Comparison of ENCODE assay signal across 2 cellular contexts in the genomic region with DNA sequence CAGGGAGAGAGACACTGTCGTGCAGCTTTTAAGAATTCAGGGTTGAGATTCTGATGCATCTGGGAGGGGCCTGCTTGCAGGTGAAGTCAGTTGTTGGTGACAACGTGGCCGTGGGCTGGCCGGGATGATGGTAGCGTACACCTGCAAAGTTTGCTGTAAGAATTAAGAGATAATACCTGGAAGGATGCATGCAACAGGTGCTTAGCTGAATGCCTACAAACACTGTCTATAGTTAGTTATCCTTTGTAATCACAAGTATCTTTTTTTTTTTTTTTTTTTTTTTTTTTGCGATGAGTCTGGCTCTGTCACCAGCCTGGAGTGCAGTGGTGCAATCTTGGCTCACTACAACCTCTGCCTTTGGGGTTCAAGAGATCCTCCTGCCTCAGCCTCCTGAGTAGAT.
TF ChIP-seq lines count a peak whose summit lies in the region.

No MANE protein-coding gene starts in this region.

TF ChIP-seq in GM23338, 12 proteins besides CTCF, POLR2A, EP300 and RAD21 (continued from another document):
- TF ChIP-seq, protein P1, sequence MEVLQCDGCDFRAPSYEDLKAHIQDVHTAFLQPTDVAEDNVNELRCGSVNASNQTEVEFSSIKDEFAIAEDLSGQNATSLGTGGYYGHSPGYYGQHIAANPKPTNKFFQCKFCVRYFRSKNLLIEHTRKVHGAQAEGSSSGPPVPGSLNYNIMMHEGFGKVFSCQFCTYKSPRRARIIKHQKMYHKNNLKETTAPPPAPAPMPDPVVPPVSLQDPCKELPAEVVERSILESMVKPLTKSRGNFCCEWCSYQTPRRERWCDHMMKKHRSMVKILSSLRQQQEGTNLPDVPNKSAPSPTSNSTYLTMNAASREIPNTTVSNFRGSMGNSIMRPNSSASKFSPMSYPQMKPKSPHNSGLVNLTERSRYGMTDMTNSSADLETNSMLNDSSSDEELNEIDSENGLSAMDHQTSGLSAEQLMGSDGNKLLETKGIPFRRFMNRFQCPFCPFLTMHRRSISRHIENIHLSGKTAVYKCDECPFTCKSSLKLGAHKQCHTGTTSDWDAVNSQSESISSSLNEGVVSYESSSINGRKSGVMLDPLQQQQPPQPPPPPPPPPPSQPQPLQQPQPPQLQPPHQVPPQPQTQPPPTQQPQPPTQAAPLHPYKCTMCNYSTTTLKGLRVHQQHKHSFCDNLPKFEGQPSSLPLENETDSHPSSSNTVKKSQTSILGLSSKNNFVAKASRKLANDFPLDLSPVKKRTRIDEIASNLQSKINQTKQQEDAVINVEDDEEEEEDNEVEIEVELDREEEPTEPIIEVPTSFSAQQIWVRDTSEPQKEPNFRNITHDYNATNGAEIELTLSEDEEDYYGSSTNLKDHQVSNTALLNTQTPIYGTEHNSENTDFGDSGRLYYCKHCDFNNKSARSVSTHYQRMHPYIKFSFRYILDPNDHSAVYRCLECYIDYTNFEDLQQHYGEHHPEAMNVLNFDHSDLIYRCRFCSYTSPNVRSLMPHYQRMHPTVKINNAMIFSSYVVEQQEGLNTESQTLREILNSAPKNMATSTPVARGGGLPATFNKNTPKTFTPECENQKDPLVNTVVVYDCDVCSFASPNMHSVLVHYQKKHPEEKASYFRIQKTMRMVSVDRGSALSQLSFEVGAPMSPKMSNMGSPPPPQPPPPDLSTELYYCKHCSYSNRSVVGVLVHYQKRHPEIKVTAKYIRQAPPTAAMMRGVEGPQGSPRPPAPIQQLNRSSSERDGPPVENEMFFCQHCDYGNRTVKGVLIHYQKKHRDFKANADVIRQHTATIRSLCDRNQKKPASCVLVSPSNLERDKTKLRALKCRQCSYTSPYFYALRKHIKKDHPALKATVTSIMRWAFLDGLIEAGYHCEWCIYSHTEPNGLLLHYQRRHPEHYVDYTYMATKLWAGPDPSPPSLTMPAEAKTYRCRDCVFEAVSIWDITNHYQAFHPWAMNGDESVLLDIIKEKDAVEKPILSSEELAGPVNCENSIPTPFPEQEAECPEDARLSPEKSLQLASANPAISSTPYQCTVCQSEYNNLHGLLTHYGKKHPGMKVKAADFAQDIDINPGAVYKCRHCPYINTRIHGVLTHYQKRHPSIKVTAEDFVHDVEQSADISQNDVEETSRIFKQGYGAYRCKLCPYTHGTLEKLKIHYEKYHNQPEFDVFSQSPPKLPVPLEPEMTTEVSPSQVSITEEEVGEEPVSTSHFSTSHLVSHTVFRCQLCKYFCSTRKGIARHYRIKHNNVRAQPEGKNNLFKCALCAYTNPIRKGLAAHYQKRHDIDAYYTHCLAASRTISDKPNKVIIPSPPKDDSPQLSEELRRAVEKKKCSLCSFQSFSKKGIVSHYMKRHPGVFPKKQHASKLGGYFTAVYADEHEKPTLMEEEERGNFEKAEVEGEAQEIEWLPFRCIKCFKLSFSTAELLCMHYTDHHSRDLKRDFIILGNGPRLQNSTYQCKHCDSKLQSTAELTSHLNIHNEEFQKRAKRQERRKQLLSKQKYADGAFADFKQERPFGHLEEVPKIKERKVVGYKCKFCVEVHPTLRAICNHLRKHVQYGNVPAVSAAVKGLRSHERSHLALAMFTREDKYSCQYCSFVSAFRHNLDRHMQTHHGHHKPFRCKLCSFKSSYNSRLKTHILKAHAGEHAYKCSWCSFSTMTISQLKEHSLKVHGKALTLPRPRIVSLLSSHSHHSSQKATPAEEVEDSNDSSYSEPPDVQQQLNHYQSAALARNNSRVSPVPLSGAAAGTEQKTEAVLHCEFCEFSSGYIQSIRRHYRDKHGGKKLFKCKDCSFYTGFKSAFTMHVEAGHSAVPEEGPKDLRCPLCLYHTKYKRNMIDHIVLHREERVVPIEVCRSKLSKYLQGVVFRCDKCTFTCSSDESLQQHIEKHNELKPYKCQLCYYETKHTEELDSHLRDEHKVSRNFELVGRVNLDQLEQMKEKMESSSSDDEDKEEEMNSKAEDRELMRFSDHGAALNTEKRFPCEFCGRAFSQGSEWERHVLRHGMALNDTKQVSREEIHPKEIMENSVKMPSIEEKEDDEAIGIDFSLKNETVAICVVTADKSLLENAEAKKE (CRISPR knock-in tag; IDR thresholded peaks at IDR 0.05): no peak
- no peak for TF ChIP-seq ZNF331 (CRISPR knock-in tag; IDR thresholded peaks at IDR 0.05; ENCODE audit: low read depth)
- no peak for TF ChIP-seq JUNB (IDR thresholded peaks at IDR 0.05; ENCODE audit: unreplicated experiment)
- no peak for TF ChIP-seq ZNF114 (CRISPR knock-in tag; IDR thresholded peaks at IDR 0.05)
- TF ChIP-seq, protein P2, sequence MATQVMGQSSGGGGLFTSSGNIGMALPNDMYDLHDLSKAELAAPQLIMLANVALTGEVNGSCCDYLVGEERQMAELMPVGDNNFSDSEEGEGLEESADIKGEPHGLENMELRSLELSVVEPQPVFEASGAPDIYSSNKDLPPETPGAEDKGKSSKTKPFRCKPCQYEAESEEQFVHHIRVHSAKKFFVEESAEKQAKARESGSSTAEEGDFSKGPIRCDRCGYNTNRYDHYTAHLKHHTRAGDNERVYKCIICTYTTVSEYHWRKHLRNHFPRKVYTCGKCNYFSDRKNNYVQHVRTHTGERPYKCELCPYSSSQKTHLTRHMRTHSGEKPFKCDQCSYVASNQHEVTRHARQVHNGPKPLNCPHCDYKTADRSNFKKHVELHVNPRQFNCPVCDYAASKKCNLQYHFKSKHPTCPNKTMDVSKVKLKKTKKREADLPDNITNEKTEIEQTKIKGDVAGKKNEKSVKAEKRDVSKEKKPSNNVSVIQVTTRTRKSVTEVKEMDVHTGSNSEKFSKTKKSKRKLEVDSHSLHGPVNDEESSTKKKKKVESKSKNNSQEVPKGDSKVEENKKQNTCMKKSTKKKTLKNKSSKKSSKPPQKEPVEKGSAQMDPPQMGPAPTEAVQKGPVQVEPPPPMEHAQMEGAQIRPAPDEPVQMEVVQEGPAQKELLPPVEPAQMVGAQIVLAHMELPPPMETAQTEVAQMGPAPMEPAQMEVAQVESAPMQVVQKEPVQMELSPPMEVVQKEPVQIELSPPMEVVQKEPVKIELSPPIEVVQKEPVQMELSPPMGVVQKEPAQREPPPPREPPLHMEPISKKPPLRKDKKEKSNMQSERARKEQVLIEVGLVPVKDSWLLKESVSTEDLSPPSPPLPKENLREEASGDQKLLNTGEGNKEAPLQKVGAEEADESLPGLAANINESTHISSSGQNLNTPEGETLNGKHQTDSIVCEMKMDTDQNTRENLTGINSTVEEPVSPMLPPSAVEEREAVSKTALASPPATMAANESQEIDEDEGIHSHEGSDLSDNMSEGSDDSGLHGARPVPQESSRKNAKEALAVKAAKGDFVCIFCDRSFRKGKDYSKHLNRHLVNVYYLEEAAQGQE (IDR thresholded peaks at IDR 0.05; ENCODE audit: unreplicated experiment): no peak
- no peak for TF ChIP-seq EZH2phosphoT487 (IDR thresholded peaks at IDR 0.05; ENCODE audit: unreplicated experiment)
- no peak for TF ChIP-seq NANOG (IDR thresholded peaks at IDR 0.05; ENCODE audit: borderline replicate concordance)
- TF ChIP-seq EZH2 (IDR thresholded peaks at IDR 0.05; ENCODE audit: low read depth, unreplicated experiment): no peak
- no peak for TF ChIP-seq STAT1 (IDR thresholded peaks at IDR 0.05; ENCODE audit: unreplicated experiment)
- no peak for TF ChIP-seq CREB1 (CRISPR knock-in tag; IDR thresholded peaks at IDR 0.05; ENCODE audit: low read depth)

TF ChIP-seq in HEK293, 187 proteins besides CTCF, POLR2A, EP300 and RAD21 (continued from another document):
- TF ChIP-seq ZNF423 (tag by site-specific recombination; IDR thresholded peaks at IDR 0.05): no peak
- TF ChIP-seq SCRT1 (tag by site-specific recombination; IDR thresholded peaks at IDR 0.05; ENCODE audit: borderline replicate concordance): peak; percentile 72; the same call in 1 of the 2 replicates
- TF ChIP-seq SP3 (tag by site-specific recombination; IDR thresholded peaks at IDR 0.05): no peak
TF ChIP-seq in HEK293: peak in this region for 2.
